8 cellular contexts compared by ENCODE assay signal in genomic region chr16:83967838-83968482, GRCh38. TPM values are rescaled to one million over a fixed set of nuclear protein-coding genes. Genes with fewer than 3 reads are reported as not detected.
A peak's percentile ranks its signal among the peaks of the same experiment; 100 is the strongest.
DNase-seq lines count a peak whose midpoint lies in the region; ATAC-seq, FAIRE-seq and TF ChIP-seq lines count a peak whose summit lies in the region.

TSS of gene NECAB2 (plus strand) at chr16:83968244. CDS start at chr16:83968649, 405 bp downstream.

- H3K27ac Mint-ChIP-seq in activated CD4-positive, alpha-beta T cell treated with anti-CD3 and anti-CD28 coated beads, Interleukin-2, amount 10 ng/mL, durations not matched to agents 24 days and 14 days, result no peak within 1 kb of the TSS
- H3K27ac Mint-ChIP-seq in stimulated activated naive CD8-positive, alpha-beta T cell treated with anti-CD3 and anti-CD28 coated beads, Interleukin-15, Interleukin-2, amounts not matched to agents 100 ng/mL and 50 ng/mL, for 24 hours, result no peak within 1 kb of the TSS

- H3K9me3 Mint-ChIP-seq in activated CD4-positive, alpha-beta T cell treated with anti-CD3 and anti-CD28 coated beads, Interleukin-2, amount 10 ng/mL, durations not matched to agents 24 days and 14 days, result no peaks in the 10 kb centered on the region
- no peaks in the 10 kb centered on the region for H3K9me3 Mint-ChIP-seq in stimulated activated naive CD8-positive, alpha-beta T cell treated with anti-CD3 and anti-CD28 coated beads, Interleukin-15, Interleukin-2, amounts not matched to agents 100 ng/mL and 50 ng/mL, for 24 hours

- peaks cover 17% of the 10 kb centered on the region for H3K27me3 ChIP-seq in keratinocyte (ENCODE audit: control insufficient read depth, extremely low read depth, insufficient read depth, low read length)

- peaks cover 4% of the 10 kb centered on the region for H3K4me1 Mint-ChIP-seq in activated CD4-positive, alpha-beta T cell treated with anti-CD3 and anti-CD28 coated beads, Interleukin-2, amount 10 ng/mL, durations not matched to agents 24 days and 14 days
- peaks cover 4% of the 10 kb centered on the region for H3K4me1 Mint-ChIP-seq in stimulated activated naive CD8-positive, alpha-beta T cell treated with anti-CD3 and anti-CD28 coated beads, Interleukin-15, Interleukin-2, amounts not matched to agents 100 ng/mL and 50 ng/mL, for 24 hours (ENCODE audit: low read depth)

- H3K36me3 Mint-ChIP-seq in activated CD4-positive, alpha-beta T cell treated with anti-CD3 and anti-CD28 coated beads, Interleukin-2, amount 10 ng/mL, durations not matched to agents 24 days and 14 days (ENCODE audit: low read depth), result no peaks in the 10 kb centered on the region
- H3K36me3 Mint-ChIP-seq in stimulated activated naive CD8-positive, alpha-beta T cell treated with anti-CD3 and anti-CD28 coated beads, Interleukin-15, Interleukin-2, amounts not matched to agents 100 ng/mL and 50 ng/mL, for 24 hours (ENCODE audit: low read depth), result no peaks in the 10 kb centered on the region

- intact Hi-C loops in activated CD4-positive, alpha-beta T cell treated with anti-CD3 and anti-CD28 coated beads, Interleukin-2, amount 10 ng/mL, durations not matched to agents 24 days and 14 days (cut with micrococcal nuclease), result no loop called here

- TF ChIP-seq CTCF in cardiac fibroblast (IDR thresholded peaks at IDR 0.05; ENCODE audit: low read depth, low read length) (peak; percentile 41), keratinocyte (optimal IDR thresholded peaks at IDR 0.05 in 1 of 3, IDR thresholded peaks at IDR 0.05 in 1 of 3, conservative IDR thresholded peaks at IDR 0.05 in 1 of 3; ENCODE audit: extremely low read depth in 1 of 3, insufficient read depth in 2 of 3, low read length in 3 of 3) (peak in 2 of 3 experiments; percentile 47 to 64)

- H2AFZ ChIP-seq in keratinocyte (ENCODE audit: control insufficient read depth, low read length), result no peak within 1 kb of the TSS

- DNase-seq in activated CD4-positive, alpha-beta T cell treated with anti-CD3 and anti-CD28 coated beads, Interleukin-2, amount 10 ng/mL, durations not matched to agents 24 days and 14 days, result peak; percentile 67
- DNase-seq in activated CD4-positive, alpha-beta T cell treated with anti-CD3 and anti-CD28 coated beads, Interleukin-2, amount 50 U/mL, for 4 hours, result no peak
- DNase-seq in NCI-H1092 treated with DMSO at 0.1 percent for 48 hours (lab: John Stamatoyannopoulos, UW) (peak; percentile 4), cardiac fibroblast (ENCODE audit: low read depth in 2 of 2) (peak; percentile 14 to 47), keratinocyte (ENCODE audit: low read depth, low spot score) (no peak)

- H3K4me2 ChIP-seq in keratinocyte (ENCODE audit: control insufficient read depth, extremely low read depth, insufficient read depth, low read depth, low read length), result no peak within 1 kb of the TSS

- no peaks in the 10 kb centered on the region for H3K9me1 ChIP-seq in keratinocyte (ENCODE audit: control insufficient read depth, extremely low read depth, insufficient read depth, low read length)

- H3K27me3 Mint-ChIP-seq in activated CD4-positive, alpha-beta T cell treated with anti-CD3 and anti-CD28 coated beads, Interleukin-2, amount 10 ng/mL, durations not matched to agents 24 days and 14 days, result peaks cover 15% of the 10 kb centered on the region
- H3K27me3 Mint-ChIP-seq in stimulated activated naive CD8-positive, alpha-beta T cell treated with anti-CD3 and anti-CD28 coated beads, Interleukin-15, Interleukin-2, amounts not matched to agents 100 ng/mL and 50 ng/mL, for 24 hours, result peaks cover 15% of the 10 kb centered on the region

- peaks cover 0 to 3% of the 10 kb centered on the region in 2 experiments for H3K36me3 ChIP-seq in keratinocyte (ENCODE audit: control insufficient read depth in 2 of 2, extremely low read depth in 1 of 2, insufficient read depth in 2 of 2, low read length in 2 of 2)

- H3K9me3 ChIP-seq in keratinocyte (ENCODE audit: control insufficient read depth, low read depth, low read length), result no peaks in the 10 kb centered on the region

- no peak within 1 kb of the TSS for H3K9ac ChIP-seq in keratinocyte (ENCODE audit: control insufficient read depth, extremely low read depth, insufficient read depth, low read length)

- peak within 1 kb of the TSS; percentile 11 for H3K4me3 Mint-ChIP-seq in activated CD4-positive, alpha-beta T cell treated with anti-CD3 and anti-CD28 coated beads, Interleukin-2, amount 10 ng/mL, durations not matched to agents 24 days and 14 days
- peak within 1 kb of the TSS; percentile 55 for H3K4me3 Mint-ChIP-seq in stimulated activated naive CD8-positive, alpha-beta T cell treated with anti-CD3 and anti-CD28 coated beads, Interleukin-15, Interleukin-2, amounts not matched to agents 100 ng/mL and 50 ng/mL, for 24 hours

- FAIRE-seq in keratinocyte (lab: Jason Lieb, UNC), result no peak

- H3K27ac ChIP-seq in keratinocyte (ENCODE audit: control insufficient read depth, insufficient read depth, low read length), result no peak within 1 kb of the TSS

- no peaks in the 10 kb centered on the region for H4K20me1 ChIP-seq in keratinocyte (ENCODE audit: control insufficient read depth, extremely low read depth, insufficient read depth, low read length)

- no peak for ATAC-seq in GM19467 (IDR thresholded peaks at IDR 0.05; ENCODE audit: unreplicated experiment)
- ATAC-seq in HG03108 (IDR thresholded peaks at IDR 0.05; ENCODE audit: unreplicated experiment), result no peak

- H3K4me1 ChIP-seq in keratinocyte (ENCODE audit: control insufficient read depth, extremely low read depth, insufficient read depth, low read length), result no peaks in the 10 kb centered on the region

- no peaks in the 10 kb centered on the region for H3K79me2 ChIP-seq in keratinocyte (ENCODE audit: control insufficient read depth, insufficient read depth, low read length)

- dilution Hi-C loops in keratinocyte (cut with MboI; ENCODE audit: extremely low pct_ligation_motif_present, low sequenced_read_pairs), result no loop called here

- H3K4me3 ChIP-seq in cardiac fibroblast (replicated peaks in 1 of 2; ENCODE audit: low read depth in 2 of 2, low read length in 2 of 2) (peak within 1 kb of the TSS; percentile 33 to 36), keratinocyte (ENCODE audit: control insufficient read depth in 2 of 3, extremely low read depth in 1 of 3, insufficient read depth in 2 of 3, low read depth in 1 of 3, low read length in 3 of 3) (no peak within 1 kb of the TSS)

RNA-seq across cellular contexts. Expression of gene NECAB2, which starts in this region (rescaled TPM):
- not detected in 2 replicates for total RNA-seq in activated CD4-positive, alpha-beta T cell treated with anti-CD3 and anti-CD28 coated beads, Interleukin-2, amount 10 ng/mL, durations not matched to agents 24 days and 14 days
- 0.13 TPM in 1 of 3 replicates, not detected in the others for polyA plus RNA-seq in keratinocyte
- not detected for polyA plus RNA-seq in keratinocyte (2011; ENCODE audit: low read depth)
- not detected in 2 replicates for polyA plus RNA-seq in keratinocyte (2011; cell fraction: cytosol; rRNA removed)
- polyA plus RNA-seq in keratinocyte (2011; cell fraction: nucleus; rRNA removed), result 0.05 TPM in 1 of 2 replicates, not detected in the other
- not detected in 2 replicates for polyA plus RNA-seq in keratinocyte (2012; ENCODE audit: low replicate concordance)
- not detected in 3 replicates for polyA minus RNA-seq in keratinocyte
- polyA minus RNA-seq in keratinocyte (2011; cell fraction: cytosol; rRNA and poly(A)+ RNA removed), result not detected
- not detected in 2 replicates for polyA minus RNA-seq in keratinocyte (2011; cell fraction: nucleus; rRNA and poly(A)+ RNA removed)

Comparison
In these comparisons a context has a peak if more than half of its experiments do, and no peak if none do; other contexts are left out.
1. Peak in DNase-seq in activated CD4-positive, alpha-beta T cell treated with anti-CD3 and anti-CD28 coated beads, Interleukin-2, amount 10 ng/mL, durations not matched to agents 24 days and 14 days; RNA of the gene not detected or under 1 TPM.
2. DNase-seq: peak in NCI-H1092 treated with DMSO at 0.1 percent for 48 hours (single experiment) and cardiac fibroblast (2 of 2); none in activated CD4-positive, alpha-beta T cell treated with anti-CD3 and anti-CD28 coated beads, Interleukin-2, amount 50 U/mL, for 4 hours (0 of 2) and keratinocyte (single experiment).
3. H3K4me3 ChIP-seq: peak in cardiac fibroblast (2 of 2); none in keratinocyte (0 of 3).